8 cellular contexts compared by ENCODE assay signal in the genomic region with DNA sequence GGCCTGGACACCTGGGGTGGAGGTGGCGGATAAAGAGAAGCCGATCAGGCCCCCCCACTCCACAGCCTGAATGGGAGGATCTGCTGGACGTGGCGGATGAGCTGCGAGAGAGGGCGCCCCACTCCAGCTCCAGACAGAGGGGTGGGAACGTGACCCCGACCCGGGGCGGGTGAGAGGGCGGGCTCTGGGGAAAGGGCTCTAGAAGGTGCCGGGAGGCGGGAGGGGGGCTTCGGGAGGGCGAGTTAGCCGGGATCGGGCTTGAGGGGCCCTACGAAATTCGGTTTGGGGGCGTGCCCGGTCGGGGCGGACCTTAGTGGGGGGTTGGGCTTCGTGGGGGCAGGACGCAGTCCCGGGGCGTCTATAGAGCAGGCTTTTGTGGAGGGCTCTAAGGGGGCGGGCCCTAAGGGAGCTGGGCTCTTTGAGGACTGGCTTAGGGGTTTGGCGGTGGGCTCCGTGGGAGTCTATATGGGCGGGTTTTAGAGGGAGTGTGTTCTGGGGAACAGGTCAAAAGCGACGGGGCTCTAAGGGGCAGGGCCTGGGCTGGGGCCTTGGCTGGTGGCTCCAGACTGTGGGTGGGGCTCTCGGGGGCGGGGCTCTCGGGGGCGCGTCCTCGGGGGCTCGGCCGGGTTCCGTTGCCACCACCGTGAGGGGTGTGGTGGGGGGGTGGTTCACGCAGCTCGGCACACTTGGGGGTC. TPM values are rescaled to one million over a fixed set of nuclear protein-coding genes. Genes with fewer than 3 reads are reported as not detected.
DNase-seq lines count a peak whose midpoint lies in the region; ATAC-seq and TF ChIP-seq lines count a peak whose summit lies in the region.

No MANE protein-coding gene starts in this region.

- H3K36me3 Mint-ChIP-seq in activated T-cell treated with anti-CD3 and anti-CD28 coated beads, Interleukin-2, amount 50 U/mL, for 72 hours (ENCODE audit: insufficient read depth in 2 of 2): no peaks in the 10 kb centered on the region
- no peaks in the 10 kb centered on the region for H3K36me3 Mint-ChIP-seq in stimulated activated memory B cell treated with anti-CD40 and anti-IgM and Interleukin-4, amounts not matched to agents 10 μg/mL and 1 μg/mL and 100 μg/mL, for 72 hours

- H3K4me3 Mint-ChIP-seq in activated T-cell treated with anti-CD3 and anti-CD28 coated beads, Interleukin-2, amount 50 U/mL, for 72 hours: peak overlapping the region; percentile 73 to 80
- peak overlapping the region; percentile 66 for H3K4me3 Mint-ChIP-seq in stimulated activated memory B cell treated with anti-CD40 and anti-IgM and Interleukin-4, amounts not matched to agents 10 μg/mL and 1 μg/mL and 100 μg/mL, for 72 hours

- H3K4me1 Mint-ChIP-seq in activated T-cell treated with anti-CD3 and anti-CD28 coated beads, Interleukin-2, amount 50 U/mL, for 72 hours (ENCODE audit: low read depth): peaks cover 18% of the 10 kb centered on the region
- peaks cover 19% of the 10 kb centered on the region for H3K4me1 Mint-ChIP-seq in stimulated activated memory B cell treated with anti-CD40 and anti-IgM and Interleukin-4, amounts not matched to agents 10 μg/mL and 1 μg/mL and 100 μg/mL, for 72 hours

- DNase-seq in activated T-cell treated with anti-CD3 and anti-CD28 coated beads, Interleukin-2, amount 50 U/mL, for 1 hour: peak; percentile 57
- DNase-seq in activated T-cell treated with anti-CD3 and anti-CD28 coated beads for 4 hours: no peak
- DNase-seq in activated T-cell treated with anti-CD3 and anti-CD28 coated beads, Interleukin-2, amount 50 U/mL, for 72 hours: peak; percentile 45 to 65
- no peak for DNase-seq in right atrium auricular region (ENCODE audit: low spot score)
- DNase-seq in NCI-H1436 treated with DMSO at 0.1 percent for 48 hours (lab: John Stamatoyannopoulos, UW): no peak
- no peak for DNase-seq in NCI-H1092 (lab: John Stamatoyannopoulos, UW)

- H3K27ac ChIP-seq in right atrium auricular region: peak overlapping the region in 1 of 2 donors; percentile 31

- H3K27me3 ChIP-seq in right atrium auricular region: no peaks in the 10 kb centered on the region

- peaks cover 0 to 10% of the 10 kb centered on the region in 2 donors for H3K4me1 ChIP-seq in right atrium auricular region

- H3K27ac Mint-ChIP-seq in activated T-cell treated with anti-CD3 and anti-CD28 coated beads, Interleukin-2, amount 50 U/mL, for 72 hours: no peak overlapping the region
- H3K27ac Mint-ChIP-seq in stimulated activated memory B cell treated with anti-CD40 and anti-IgM and Interleukin-4, amounts not matched to agents 10 μg/mL and 1 μg/mL and 100 μg/mL, for 72 hours: peak overlapping the region; percentile 12

- H3K4me3 ChIP-seq in right atrium auricular region: peak overlapping the region; percentile 27 to 56

- no peaks in the 10 kb centered on the region for H3K9me3 ChIP-seq in right atrium auricular region

- H3K27me3 Mint-ChIP-seq in activated T-cell treated with anti-CD3 and anti-CD28 coated beads, Interleukin-2, amount 50 U/mL, for 72 hours (ENCODE audit: low read depth): no peaks in the 10 kb centered on the region
- peaks cover 74% of the 10 kb centered on the region for H3K27me3 Mint-ChIP-seq in stimulated activated memory B cell treated with anti-CD40 and anti-IgM and Interleukin-4, amounts not matched to agents 10 μg/mL and 1 μg/mL and 100 μg/mL, for 72 hours

- TF ChIP-seq CTCF in right atrium auricular region (IDR thresholded peaks at IDR 0.05): peak in 1 of 2 donors; percentile 50

- H3K9me3 Mint-ChIP-seq in activated T-cell treated with anti-CD3 and anti-CD28 coated beads, Interleukin-2, amount 50 U/mL, for 72 hours: no peaks in the 10 kb centered on the region
- H3K9me3 Mint-ChIP-seq in stimulated activated memory B cell treated with anti-CD40 and anti-IgM and Interleukin-4, amounts not matched to agents 10 μg/mL and 1 μg/mL and 100 μg/mL, for 72 hours: no peaks in the 10 kb centered on the region

- peak; percentile 82 to 89 for ATAC-seq in activated T-cell treated with anti-CD3 and anti-CD28 coated beads, Interleukin-2, amount 50 U/mL, for 72 hours (replicated peaks in 1 of 2)
- ATAC-seq in stimulated activated memory B cell treated with anti-CD40 and anti-IgM and Interleukin-4, amounts not matched to agents 10 μg/mL and 1 μg/mL and 100 μg/mL, for 72 hours: peak; percentile 69
- ATAC-seq in GM19397 (IDR thresholded peaks at IDR 0.05; ENCODE audit: unreplicated experiment): no peak

- H3K36me3 ChIP-seq in right atrium auricular region: no peaks in the 10 kb centered on the region

RNA-seq across cellular contexts. Expression of gene NANOS3, which starts 4.1 kb away (rescaled TPM):
- 1 to 10 TPM; 3.1 to 3.8 TPM for total RNA-seq in activated T-cell treated with anti-CD3 and anti-CD28 coated beads, Interleukin-2, amount 50 U/mL, for 72 hours
- total RNA-seq in right atrium auricular region: not detected

RNA-seq across cellular contexts. Expression of gene BRME1, which starts 33.1 kb away (rescaled TPM):
- total RNA-seq in activated T-cell treated with anti-CD3 and anti-CD28 coated beads, Interleukin-2, amount 50 U/mL, for 72 hours: 10 to 100 TPM; 13.2 to 15.7 TPM
- under 1 TPM; 0.28 to 0.70 TPM for total RNA-seq in right atrium auricular region

RNA-seq across cellular contexts. Expression of gene CC2D1A, which starts 33.2 kb away (rescaled TPM):
- total RNA-seq in activated T-cell treated with anti-CD3 and anti-CD28 coated beads, Interleukin-2, amount 50 U/mL, for 72 hours: 10 to 100 TPM; 39.4 to 44.7 TPM
- total RNA-seq in right atrium auricular region: 10 to 100 TPM; 16.1 to 22.6 TPM

Comparison
In these comparisons a context has a peak if more than half of its experiments do, and no peak if none do; other contexts are left out.
1. DNase-seq: peak in activated T-cell treated with anti-CD3 and anti-CD28 coated beads, Interleukin-2, amount 50 U/mL, for 1 hour (single experiment) and activated T-cell treated with anti-CD3 and anti-CD28 coated beads, Interleukin-2, amount 50 U/mL, for 72 hours (2 of 2); none in activated T-cell treated with anti-CD3 and anti-CD28 coated beads for 4 hours (single experiment), right atrium auricular region (single experiment), NCI-H1436 treated with DMSO at 0.1 percent for 48 hours (single experiment) and NCI-H1092 (single experiment).
2. RNA of gene BRME1, which starts 33.1 kb away (total RNA-seq): 13.2 to 15.7 TPM in activated T-cell treated with anti-CD3 and anti-CD28 coated beads, Interleukin-2, amount 50 U/mL, for 72 hours; 0.28 to 0.70 TPM in right atrium auricular region; every median in the first group is over 4 times any median in the second.